In the genomic region with DNA sequence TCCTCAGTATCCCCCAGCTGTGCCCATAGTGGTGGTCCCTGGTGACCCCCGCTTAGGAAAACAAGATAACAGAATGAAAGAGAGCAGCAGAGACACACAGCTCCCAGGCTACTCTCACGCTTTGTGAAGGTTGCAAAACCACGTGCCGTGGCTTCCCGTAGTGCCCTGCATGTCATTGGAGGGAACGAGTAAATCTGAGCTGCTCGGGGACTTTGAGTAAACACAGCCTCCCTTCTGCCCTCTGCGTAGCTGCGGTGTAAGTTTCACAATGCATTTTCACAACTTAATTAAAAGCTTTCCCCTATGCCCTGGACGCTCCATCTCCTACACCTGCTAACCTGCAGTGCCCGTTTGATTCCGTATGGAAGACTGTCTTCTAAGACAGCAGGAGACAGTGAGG, we compare ENCODE assay signal across 12 cellular contexts.
A peak's percentile ranks its signal among the peaks of the same experiment; 100 is the strongest.
DNase-seq lines count a peak whose midpoint lies in the region; ATAC-seq, FAIRE-seq and TF ChIP-seq lines count a peak whose summit lies in the region.
"Had no signal": no experiment of that assay in that cellular context is flagged by ENCODE, and none has a peak within 500 bp of the region (broad histone marks: within the 10 kb centered on the region; RNA-seq: fewer than 3 reads in every experiment).

No MANE protein-coding gene starts in this region.

- H3K18ac ChIP-seq in H1 (ENCODE audit: extremely low read depth, low read length), result no peak overlapping the region

- H3K36me3 ChIP-seq in H1 (ENCODE audit: control insufficient read depth in 2 of 4, insufficient read depth in 4 of 4, low read length in 3 of 4) (no peaks in the 10 kb centered on the region), transverse colon (no peaks in the 10 kb centered on the region)
- H3K36me3 ChIP-seq: suprapubic skin had no signal

- H2AK5ac ChIP-seq in H1 (ENCODE audit: low read depth, low read length), result no peak overlapping the region

- CTCF ChIA-PET in H1 (lab: Charles Lee; ENCODE audit: partially characterized antibody), result interaction anchor here (0.8 to 1.7 kb wide), 4 partner anchors 44 to 208 kb away, joined by 3 to 6 read pairs (median 3); no protein-coding TSS in a partner anchor

- H4K20me1 ChIP-seq in H1 (replicated peaks in 1 of 2; ENCODE audit: control insufficient read depth in 1 of 2, insufficient read depth in 2 of 2, low read length in 2 of 2), result peaks cover 0 to 4% of the 10 kb centered on the region in 2 experiments

- H4K5ac ChIP-seq in H1 (ENCODE audit: insufficient read length, low read depth, low read length), result no peak overlapping the region

- no peak overlapping the region for H2BK12ac ChIP-seq in H1 (ENCODE audit: low read depth, low read length)

- H3K56ac ChIP-seq in H1 (replicated peaks; ENCODE audit: insufficient read length, low read depth, low read length), result no peak overlapping the region

- intact Hi-C loops in transverse colon (cut with DNase I; ENCODE audit: low total_unique reads), result no loop called here

- no peak overlapping the region for H3K9ac ChIP-seq in H1 (replicated peaks in 1 of 4; ENCODE audit: extremely low read depth in 1 of 4, low read depth in 3 of 4, low read length in 3 of 4)

- no peaks in the 10 kb centered on the region for H3K9me3 ChIP-seq in H1 (ENCODE audit: insufficient read depth in 2 of 2, low read depth in 1 of 2, low read length in 1 of 2)
- H3K9me3 ChIP-seq in transverse colon, result no peaks in the 10 kb centered on the region
- H3K9me3 ChIP-seq: suprapubic skin had no signal

- no peaks in the 10 kb centered on the region for H3K79me1 ChIP-seq in H1 (ENCODE audit: low read depth, low read length)

- H3K27me3 ChIP-seq in H1 (replicated peaks in 1 of 4; ENCODE audit: control insufficient read depth in 3 of 4, extremely low read depth in 1 of 4, insufficient read depth in 3 of 4, low read length in 3 of 4) (no peaks in the 10 kb centered on the region), transverse colon (no peaks in the 10 kb centered on the region)
- H3K27me3 ChIP-seq: suprapubic skin had no signal

- TF ChIP-seq EP300 in H1 (IDR thresholded peaks at IDR 0.05; ENCODE audit: borderline replicate concordance in 1 of 2, low read depth in 2 of 2, low read length in 2 of 2) (no peak), transverse colon (IDR thresholded peaks at IDR 0.05; ENCODE audit: low read depth) (no peak)

- H4K91ac ChIP-seq in H1 (replicated peaks; ENCODE audit: insufficient read length, low read length), result no peak overlapping the region

- no peak overlapping the region for H2BK5ac ChIP-seq in H1 (ENCODE audit: low read depth, low read length)

- no peaks in the 10 kb centered on the region for H3K79me2 ChIP-seq in H1 (ENCODE audit: control insufficient read depth in 1 of 2, insufficient read depth in 2 of 2, low read length in 2 of 2)

- H3K4me1 ChIP-seq in H1 (replicated peaks in 1 of 4; ENCODE audit: control insufficient read depth in 3 of 4, insufficient read depth in 4 of 4, low read length in 3 of 4), result peaks cover 1 to 13% (median 3%) of the 10 kb centered on the region in 4 experiments; a peak in 6 of 7 replicates
- H3K4me1 ChIP-seq in transverse colon, result peaks cover 0 to 8% (median 2%) of the 10 kb centered on the region in 4 donors

- peak overlapping the region; percentile 9; the same call in 1 of the 2 replicates for H2BK15ac ChIP-seq in H1 (ENCODE audit: low read length)

- POLR2A ChIA-PET in H1 (lab: Charles Lee; ENCODE audit: partially characterized antibody), result no interaction called here

- no peak overlapping the region for H3K23ac ChIP-seq in H1 (ENCODE audit: insufficient read length)

- no peak overlapping the region for H3K4me2 ChIP-seq in H1 (ENCODE audit: insufficient read depth in 1 of 2, low read depth in 2 of 2, low read length in 2 of 2)

- no peak overlapping the region; the same call in 1 of the 2 replicates for H4K8ac ChIP-seq in H1 (ENCODE audit: extremely low read depth, insufficient read depth, low read length)

- no peak overlapping the region for H3K14ac ChIP-seq in H1 (ENCODE audit: insufficient read length)

- no peaks in the 10 kb centered on the region for H3K23me2 ChIP-seq in H1 (ENCODE audit: low read depth, low read length)

- H2BK20ac ChIP-seq in H1 (ENCODE audit: low read length), result no peak overlapping the region

- ATAC-seq in GM18505 (IDR thresholded peaks at IDR 0.05; ENCODE audit: unreplicated experiment), result no peak
- ATAC-seq: activated CD8-positive, alpha-beta T cell treated with anti-CD3 and anti-CD28 coated beads, Interleukin-2, amount 10 ng/mL, durations not matched to agents 7 days and 5 days had no signal

- FAIRE-seq in H1 (lab: Jason Lieb, UNC), result no peak

- no peak for TF ChIP-seq CTCF in H1 (IDR thresholded peaks at IDR 0.05; ENCODE audit: control extremely low read depth in 1 of 3, insufficient read depth in 1 of 3, low read depth in 1 of 3, low read length in 3 of 3)
- TF ChIP-seq CTCF in transverse colon (IDR thresholded peaks at IDR 0.05), result no peak

- no peak overlapping the region for H3K4me3 ChIP-seq in H1 (ENCODE audit: extremely low read depth in 1 of 4, insufficient read depth in 2 of 4, low read depth in 3 of 4, low read length in 4 of 4)
- H3K4me3 ChIP-seq in transverse colon, result no peak overlapping the region
- H3K4me3 ChIP-seq: suprapubic skin had no signal

- in situ Hi-C loops in transverse colon (cut with MboI; ENCODE audit: low pct_ligation_motif_present in 1 of 4, low pct_unique_long_range_greater_than_20kb in 1 of 4, low sequenced_read_pairs in 3 of 4), result no loop called here

- H2BK120ac ChIP-seq in H1 (replicated peaks; ENCODE audit: low read depth, low read length), result no peak overlapping the region

- DNase-seq in NOMO-1 (lab: John Stamatoyannopoulos, UW; ENCODE audit: unreplicated experiment in 2 of 2) (peak; percentile 81 to 89), H1 (ENCODE audit: low read depth in 1 of 2, low spot score in 2 of 2) (no peak), medulla oblongata (ENCODE audit: extremely low spot score) (peak; percentile 52), transverse colon (peak; percentile 27), DMS79 treated with DMSO at 0.1 percent for 48 hours (lab: John Stamatoyannopoulos, UW) (no peak), AG20443 (ENCODE audit: low spot score) (no peak)
- DNase-seq: activated CD8-positive, alpha-beta T cell treated with anti-CD3 and anti-CD28 coated beads, Interleukin-2, amount 10 ng/mL, durations not matched to agents 7 days and 5 days; activated naive CD4-positive, alpha-beta T cell treated with anti-CD3 and anti-CD28 coated beads, Interleukin-2, amount 50 U/mL, for 16 hours; NCI-H146; T-helper 1 cell had no signal

- H3K27ac ChIP-seq in H1 (ENCODE audit: low read depth, low read length), result no peak overlapping the region
- no peak overlapping the region for H3K27ac ChIP-seq in transverse colon
- H3K27ac ChIP-seq: suprapubic skin had no signal

- TF ChIP-seq RAD21 in H1 (IDR thresholded peaks at IDR 0.05 in 1 of 2, conservative IDR thresholded peaks at IDR 0.05 in 1 of 2; ENCODE audit: low read depth in 2 of 2, low read length in 2 of 2), result no peak

- 90% methylated on average over 12 of the region's 12 CpGs; no CpG with 5 or more reads in 1 of the 2 experiments for WGBS in H1 (ENCODE audit: extremely low coverage in 1 of 2, insufficient coverage in 1 of 2, insufficient read length in 1 of 2, insufficient replicate concordance in 2 of 2, low coverage in 1 of 2, low lambda C conversion rate in 2 of 2, missing lambda C conversion rate in 1 of 2), 2 experiments
- WGBS in transverse colon (ENCODE audit: low coverage in 1 of 2), 2 donors, result 23 to 46% methylated on average over 12 of the region's 12 CpGs

- no peak overlapping the region for H3K4ac ChIP-seq in H1 (replicated peaks; ENCODE audit: insufficient read length, low read depth, low read length)

- H2AFZ ChIP-seq in H1 (ENCODE audit: low read length), result no peak overlapping the region

- TF ChIP-seq POLR2A in H1 (IDR thresholded peaks at IDR 0.05; ENCODE audit: control extremely low read depth in 1 of 2, low read depth in 2 of 2, low read length in 2 of 2) (no peak), transverse colon (IDR thresholded peaks at IDR 0.05) (no peak), GM18505 (IDR thresholded peaks at IDR 0.05; ENCODE audit: borderline replicate concordance, extremely low read depth, insufficient read depth, insufficient read length) (no peak)

TF ChIP-seq in H1, 55 proteins besides CTCF, POLR2A, EP300 and RAD21:
- TF ChIP-seq, protein P1, sequence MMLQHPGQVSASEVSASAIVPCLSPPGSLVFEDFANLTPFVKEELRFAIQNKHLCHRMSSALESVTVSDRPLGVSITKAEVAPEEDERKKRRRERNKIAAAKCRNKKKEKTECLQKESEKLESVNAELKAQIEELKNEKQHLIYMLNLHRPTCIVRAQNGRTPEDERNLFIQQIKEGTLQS (IDR thresholded peaks at IDR 0.05; ENCODE audit: insufficient read depth, low read depth, low read length), result no peak
- TF ChIP-seq SIN3A (conservative IDR thresholded peaks at IDR 0.05 in 1 of 2, IDR thresholded peaks at IDR 0.05 in 1 of 2; ENCODE audit: low read depth in 1 of 2, low read length in 2 of 2) (no peak), TBP (IDR thresholded peaks at IDR 0.05; ENCODE audit: low read depth, low read length) (no peak), RBBP5 (IDR thresholded peaks at IDR 0.05; ENCODE audit: borderline replicate concordance, low read depth, low read length) (no peak), RNF2 (IDR thresholded peaks at IDR 0.05; ENCODE audit: borderline replicate concordance, low read depth, low read length, missing control alignments, poor library complexity, severe bottlenecking) (no peak), GTF2F1 (IDR thresholded peaks at IDR 0.05; ENCODE audit: borderline replicate concordance, low read depth, low read length) (no peak), CTBP2 (IDR thresholded peaks at IDR 0.05; ENCODE audit: borderline replicate concordance, insufficient read depth, insufficient read length, low read length) (no peak), TEAD4 (IDR thresholded peaks at IDR 0.05; ENCODE audit: low read depth, low read length) (no peak), TCF12 (IDR thresholded peaks at IDR 0.05; ENCODE audit: low read depth, low read length) (no peak), JUN (IDR thresholded peaks at IDR 0.05; ENCODE audit: low read depth, low read length) (no peak), NANOG (IDR thresholded peaks at IDR 0.05; ENCODE audit: insufficient read depth, low read depth, low read length, poor library complexity, severe bottlenecking) (no peak)
TF ChIP-seq in H1: peak in this region for 0.

Comparison
In these comparisons a context has a peak if more than half of its experiments do, and no peak if none do; other contexts are left out.
1. DNase-seq: peak in NOMO-1 (2 of 2), medulla oblongata (single experiment) and transverse colon (single experiment); none in H1 (0 of 2), DMS79 treated with DMSO at 0.1 percent for 48 hours (single experiment) and AG20443 (single experiment).